In genomic region chr4:25095756-25096552, GRCh38 we compare ENCODE assay signal across 1 cellular context.
TF ChIP-seq lines count a peak whose summit lies in the region.

No MANE protein-coding gene starts in this region.

TF ChIP-seq in GM23338, 12 proteins besides CTCF, POLR2A, EP300 and RAD21:
- TF ChIP-seq REST (IDR thresholded peaks at IDR 0.05; ENCODE audit: unreplicated experiment): no peak
- no peak for TF ChIP-seq CREB1 (CRISPR knock-in tag; IDR thresholded peaks at IDR 0.05; ENCODE audit: low read depth)
- TF ChIP-seq ETS1 (IDR thresholded peaks at IDR 0.05): no peak
- no peak for TF ChIP-seq ZNF114 (CRISPR knock-in tag; IDR thresholded peaks at IDR 0.05)
- no peak for TF ChIP-seq ZNF462 (CRISPR knock-in tag; IDR thresholded peaks at IDR 0.05)
- TF ChIP-seq POLR2AphosphoS5 (IDR thresholded peaks at IDR 0.05; ENCODE audit: low read depth): no peak
- no peak for TF ChIP-seq EZH2 (IDR thresholded peaks at IDR 0.05; ENCODE audit: low read depth, unreplicated experiment)
- TF ChIP-seq ZNF331 (CRISPR knock-in tag; IDR thresholded peaks at IDR 0.05; ENCODE audit: low read depth): no peak
- TF ChIP-seq STAT1 (IDR thresholded peaks at IDR 0.05; ENCODE audit: unreplicated experiment): no peak
